In the genomic region with DNA sequence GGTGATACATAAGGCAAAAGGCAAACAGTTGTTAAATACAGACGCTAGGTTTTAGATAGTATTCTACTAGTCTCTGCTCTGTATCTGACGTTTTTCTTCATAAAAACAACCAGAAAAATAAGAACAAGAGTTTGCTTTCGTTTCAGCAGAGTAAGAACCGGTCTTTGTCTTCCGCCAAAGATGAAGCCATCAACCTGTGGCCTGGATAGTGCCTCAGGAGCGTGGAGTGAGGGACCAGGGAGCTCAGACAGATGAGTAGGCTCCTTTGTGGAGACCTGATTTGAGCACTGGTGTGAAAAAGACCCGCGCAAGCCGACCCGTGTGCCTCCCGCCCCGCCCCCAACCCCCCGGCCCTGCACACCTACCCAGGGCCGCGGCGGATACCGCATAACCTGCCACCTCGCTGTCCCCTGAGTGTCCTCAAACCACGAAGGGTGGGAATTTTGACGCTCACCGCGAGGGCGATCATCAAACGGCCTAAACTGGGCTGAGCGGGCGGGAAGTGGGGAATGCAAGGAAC, we compare ENCODE assay signal across 8 cellular contexts. TPM values are rescaled to one million over a fixed set of nuclear protein-coding genes. Genes with fewer than 3 reads are reported as not detected.
DNase-seq lines count a peak whose midpoint lies in the region; ATAC-seq and TF ChIP-seq lines count a peak whose summit lies in the region.

No MANE protein-coding gene starts in this region.

- H3K36me3 ChIP-seq in tibial nerve = peaks cover 0 to 3% (median 0%) of the 10 kb centered on the region in 3 donors

- DNase-seq in Right ventricle myocardium inferior (ENCODE audit: missing footprints) (no peak), cardiac septum (ENCODE audit: low spot score) (no peak), astrocyte of the cerebellum (ENCODE audit: low read depth) (no peak), islet precursor cell (peak; percentile 67), tibial nerve (ENCODE audit: low spot score in 2 of 2) (peak in 1 of 2 donors; percentile 5), NCI-H1417 treated with DMSO at 0.1 percent for 48 hours (lab: John Stamatoyannopoulos, UW) (no peak), COR-L47 (lab: John Stamatoyannopoulos, UW) (no peak), cortex of kidney (lab: John Stamatoyannopoulos, UW) (no peak)

- peak overlapping the region; percentile 68 to 92 (median 79) for H3K27ac ChIP-seq in tibial nerve

- no peak for TF ChIP-seq EP300 in tibial nerve (IDR thresholded peaks at IDR 0.05)

- TF ChIP-seq POLR2A in tibial nerve (IDR thresholded peaks at IDR 0.05) = no peak

- no peak for TF ChIP-seq CTCF in astrocyte of the cerebellum (IDR thresholded peaks at IDR 0.05; ENCODE audit: low read depth, low read length, missing control alignments)
- TF ChIP-seq CTCF in tibial nerve (IDR thresholded peaks at IDR 0.05) = no peak

- H3K4me3 ChIP-seq in astrocyte of the cerebellum (ENCODE audit: low read depth, low read length) (peak overlapping the region; percentile 91), tibial nerve (peak overlapping the region; percentile 54 to 84 (median 76))

- WGBS in tibial nerve, 2 donors = 35 to 43% methylated on average over 13 to 19 of the region's 26 CpGs

- intact Hi-C loops in Right ventricle myocardium inferior (cut with DNase I) (no loop called here), cardiac septum (cut with DNase I) (no loop called here)

- ATAC-seq in Right ventricle myocardium inferior = peak; percentile 22

- peaks cover 0 to 26% (median 3%) of the 10 kb centered on the region in 4 donors for H3K4me1 ChIP-seq in tibial nerve

- H3K27me3 ChIP-seq in tibial nerve = no peaks in the 10 kb centered on the region

- in situ Hi-C loops in astrocyte of the cerebellum (cut with HindIII; ENCODE audit: low sequenced_read_pairs) = no loop called here

- H3K9me3 ChIP-seq in tibial nerve = no peaks in the 10 kb centered on the region

RNA-seq across cellular contexts. Expression of gene LMO7, which starts 1.0 kb away (rescaled TPM):
- total RNA-seq in Right ventricle myocardium inferior (392 TPM), cardiac septum (473 TPM), tibial nerve (100 to 1,000 TPM; 149 to 311 (median 236) TPM)
